1 cellular context compared by ENCODE assay signal in genomic region chr11:119196833-119197483, GRCh38.
TF ChIP-seq lines count a peak whose summit lies in the region.

No MANE protein-coding gene starts in this region.

TF ChIP-seq in GM23338, 12 proteins besides CTCF, POLR2A, EP300 and RAD21 (continued from another document):
- TF ChIP-seq REST (IDR thresholded peaks at IDR 0.05; ENCODE audit: unreplicated experiment): no peak
- TF ChIP-seq ZNF462 (CRISPR knock-in tag; IDR thresholded peaks at IDR 0.05): no peak
- no peak for TF ChIP-seq POLR2AphosphoS5 (IDR thresholded peaks at IDR 0.05; ENCODE audit: low read depth)
- TF ChIP-seq CREB1 (CRISPR knock-in tag; IDR thresholded peaks at IDR 0.05; ENCODE audit: low read depth): no peak
- TF ChIP-seq ZNF114 (CRISPR knock-in tag; IDR thresholded peaks at IDR 0.05): no peak
